In the genomic region with DNA sequence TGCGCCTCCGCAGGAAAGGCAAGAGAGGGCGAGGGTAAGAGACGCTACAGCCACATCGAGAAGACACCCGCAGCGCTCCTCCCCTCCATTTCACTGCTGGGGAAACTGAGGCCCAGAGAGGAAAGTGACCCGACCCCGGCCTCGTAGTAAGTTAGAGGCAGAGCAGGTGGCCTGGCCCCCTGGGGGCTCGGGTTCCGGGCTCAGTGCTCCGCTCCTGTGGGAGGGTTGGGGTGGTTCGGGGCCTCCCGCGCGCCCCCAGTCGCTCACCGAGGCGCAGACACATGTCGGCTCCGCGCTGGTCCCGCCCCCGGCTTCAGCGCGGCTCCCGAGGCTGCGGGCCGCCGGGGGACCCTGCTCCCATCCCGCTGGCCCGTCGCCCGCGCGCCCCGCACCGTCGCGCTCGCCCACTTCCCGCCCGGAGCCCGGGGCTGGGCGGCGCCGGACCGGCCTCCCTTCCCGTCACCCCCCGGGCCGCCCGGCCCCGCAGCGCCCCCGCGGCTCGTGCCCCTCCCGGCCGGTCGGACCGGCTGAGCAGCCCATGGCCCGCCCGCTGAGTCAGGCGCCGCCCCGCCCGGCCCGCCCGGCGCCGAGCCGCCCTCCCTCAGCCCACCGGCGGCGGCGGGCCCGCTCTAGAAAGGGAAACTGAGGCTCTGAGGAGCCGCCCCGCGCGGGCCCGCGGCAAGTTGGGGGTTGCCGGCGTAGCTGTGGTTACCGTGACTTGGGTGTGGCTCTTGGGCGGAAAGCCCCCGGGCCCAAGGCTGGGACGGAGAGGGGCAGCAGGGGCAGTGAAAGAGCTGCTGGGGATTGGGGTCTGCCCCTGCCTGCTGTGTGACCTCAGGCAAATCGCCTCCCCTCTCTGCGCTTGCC, we compare ENCODE assay signal across 1 cellular context.
TF ChIP-seq lines count a peak whose summit lies in the region.

A gene with protein sequence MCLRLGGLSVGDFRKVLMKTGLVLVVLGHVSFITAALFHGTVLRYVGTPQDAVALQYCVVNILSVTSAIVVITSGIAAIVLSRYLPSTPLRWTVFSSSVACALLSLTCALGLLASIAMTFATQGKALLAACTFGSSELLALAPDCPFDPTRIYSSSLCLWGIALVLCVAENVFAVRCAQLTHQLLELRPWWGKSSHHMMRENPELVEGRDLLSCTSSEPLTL (minus strand): TSS at position 434 of the 867 bp plus-strand sequence. CDS start 151 bp downstream, at position 283.

TF ChIP-seq in HCT116, 20 proteins besides CTCF, POLR2A, EP300 and RAD21 (continued from another document):
- TF ChIP-seq, protein P1, sequence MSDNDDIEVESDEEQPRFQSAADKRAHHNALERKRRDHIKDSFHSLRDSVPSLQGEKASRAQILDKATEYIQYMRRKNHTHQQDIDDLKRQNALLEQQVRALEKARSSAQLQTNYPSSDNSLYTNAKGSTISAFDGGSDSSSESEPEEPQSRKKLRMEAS (IDR thresholded peaks at IDR 0.05), result peak; percentile 51
- TF ChIP-seq, protein P2, sequence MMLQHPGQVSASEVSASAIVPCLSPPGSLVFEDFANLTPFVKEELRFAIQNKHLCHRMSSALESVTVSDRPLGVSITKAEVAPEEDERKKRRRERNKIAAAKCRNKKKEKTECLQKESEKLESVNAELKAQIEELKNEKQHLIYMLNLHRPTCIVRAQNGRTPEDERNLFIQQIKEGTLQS (IDR thresholded peaks at IDR 0.05), result no peak
- TF ChIP-seq EGR1 (IDR thresholded peaks at IDR 0.05; ENCODE audit: low read depth), result no peak
- TF ChIP-seq ZNF274 (IDR thresholded peaks at IDR 0.05; ENCODE audit: low read depth, low read length), result no peak
- peak; percentile 51 for TF ChIP-seq ZFX (IDR thresholded peaks at IDR 0.05)
- TF ChIP-seq SIN3A (IDR thresholded peaks at IDR 0.05; ENCODE audit: low read depth), result no peak; the same call in 1 of the 2 replicates
- TF ChIP-seq POLR2AphosphoS5 (IDR thresholded peaks at IDR 0.05; ENCODE audit: low read depth, low read length), result peak; percentile 77
- no peak for TF ChIP-seq FOSL1 (IDR thresholded peaks at IDR 0.05; ENCODE audit: low read depth)
- no peak for TF ChIP-seq REST (IDR thresholded peaks at IDR 0.05; ENCODE audit: low read depth)
- no peak for TF ChIP-seq EZH2 (IDR thresholded peaks at IDR 0.05)
- TF ChIP-seq YY1 (IDR thresholded peaks at IDR 0.05; ENCODE audit: extremely low read depth, insufficient replicate concordance, low read depth, low read length), result peak; percentile 35
- TF ChIP-seq JUND (IDR thresholded peaks at IDR 0.05), result no peak
- TF ChIP-seq CBX3 (IDR thresholded peaks at IDR 0.05; ENCODE audit: low read depth), result no peak
